18 cellular contexts compared by ENCODE assay signal in the genomic region with DNA sequence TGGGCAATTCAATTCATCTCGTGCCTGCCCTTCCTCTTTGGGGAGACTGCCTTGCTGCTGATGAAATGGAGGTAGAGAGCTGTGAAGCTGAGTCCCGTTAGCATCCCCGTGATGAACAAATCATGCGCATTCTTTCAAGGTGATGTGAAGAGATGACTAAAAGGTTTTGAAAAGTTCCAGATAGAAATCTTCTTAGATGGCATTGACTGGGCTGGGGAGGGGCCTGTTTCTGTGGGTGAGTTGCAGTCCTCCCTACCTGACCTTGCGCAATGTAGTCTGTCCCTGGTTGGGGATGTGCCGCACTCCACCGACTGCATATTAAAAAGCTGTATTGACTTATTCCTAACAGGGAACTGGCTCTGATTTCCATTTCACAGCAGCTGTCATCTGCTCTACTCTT. TPM values are rescaled to one million over a fixed set of nuclear protein-coding genes. Genes with fewer than 3 reads are reported as not detected.
DNase-seq lines count a peak whose midpoint lies in the region; ATAC-seq, FAIRE-seq and TF ChIP-seq lines count a peak whose summit lies in the region.
"Had no signal": no experiment of that assay in that cellular context is flagged by ENCODE, and none has a peak within 500 bp of the region (broad histone marks: within the 10 kb centered on the region; RNA-seq: fewer than 3 reads in every experiment).

No MANE protein-coding gene starts in this region.

- H3K79me2 ChIP-seq in H1 (ENCODE audit: control insufficient read depth in 1 of 2, insufficient read depth in 2 of 2, low read length in 2 of 2), result no peaks in the 10 kb centered on the region; a peak in 2 of 4 replicates
- H3K79me2 ChIP-seq in trophoblast cell (ENCODE audit: control insufficient read depth, insufficient read depth, low read length, poor library complexity), result no peaks in the 10 kb centered on the region

- POLR2A ChIA-PET in RWPE1 (lab: Yijun Ruan, JAX; ENCODE audit: low non-redundant PET) (no interaction called here), H1 (lab: Charles Lee; ENCODE audit: partially characterized antibody) (interaction anchor here (1.2 kb wide), 1 partner anchor 18 kb away, joined by 3 read pairs; no protein-coding TSS in a partner anchor)

- no peak for FAIRE-seq in H1 (lab: Jason Lieb, UNC)

- CTCF ChIA-PET in RWPE1 (lab: Yijun Ruan, JAX) (no interaction called here), H1 (lab: Charles Lee; ENCODE audit: partially characterized antibody) (interaction anchor here (1.0 to 2.0 kb wide), 3 partner anchors 12 to 27 kb away, joined by 3 to 6 read pairs (median 3); no protein-coding TSS in a partner anchor)

- H4K91ac ChIP-seq in H1 (replicated peaks; ENCODE audit: insufficient read length, low read length), result no peak overlapping the region
- peak overlapping the region; percentile 46 for H4K91ac ChIP-seq in trophoblast cell (ENCODE audit: low read depth, low read length)

- no peak overlapping the region for H3K4ac ChIP-seq in H1 (replicated peaks; ENCODE audit: insufficient read length, low read depth, low read length)
- no peak overlapping the region for H3K4ac ChIP-seq in trophoblast cell (ENCODE audit: low read depth, low read length)

- peak; percentile 27 for DNase-seq in HK-2 (ENCODE audit: unreplicated experiment)
- DNase-seq in RWPE1 (ENCODE audit: low spot score), result peak; percentile 7
- DNase-seq in H1 (ENCODE audit: low read depth in 1 of 2, low spot score in 2 of 2), result no peak
- peak; percentile 81 to 88 for DNase-seq in trophoblast cell
- no peak for DNase-seq in cerebellar nuclear complex (lab: John Stamatoyannopoulos, UW)
- no peak for DNase-seq in NCI-H2029 (lab: John Stamatoyannopoulos, UW)
- DNase-seq in Ammon's horn (ENCODE audit: low spot score), result no peak
- DNase-seq: CD8-positive, alpha-beta T cell; H9; MM.1S; NCI-H1105; NCI-H1930; NCI-H2171 treated with DMSO at 0.1 percent for 48 hours; NCI-H510A; RPMI8226; T-helper 1 cell had no signal

- TF ChIP-seq POLR2A in H1 (IDR thresholded peaks at IDR 0.05; ENCODE audit: control extremely low read depth in 1 of 2, low read depth in 2 of 2, low read length in 2 of 2), result no peak

- H3K4me1 ChIP-seq in H1 (replicated peaks in 1 of 4; ENCODE audit: control insufficient read depth in 3 of 4, insufficient read depth in 4 of 4, low read length in 3 of 4) (no peaks in the 10 kb centered on the region), trophoblast cell (ENCODE audit: control insufficient read depth in 1 of 2, insufficient read depth in 2 of 2, low read length in 2 of 2) (peaks cover 3 to 8% of the 10 kb centered on the region in 2 experiments)

- H3K14ac ChIP-seq in H1 (ENCODE audit: insufficient read length), result no peak overlapping the region
- H3K14ac ChIP-seq in trophoblast cell (ENCODE audit: low read length), result no peak overlapping the region

- no peak overlapping the region for H4K12ac ChIP-seq in trophoblast cell (ENCODE audit: low read depth, low read length)

- H3K56ac ChIP-seq in H1 (replicated peaks; ENCODE audit: insufficient read length, low read depth, low read length), result no peak overlapping the region

- H3K4me2 ChIP-seq in H1 (ENCODE audit: insufficient read depth in 1 of 2, low read depth in 2 of 2, low read length in 2 of 2) (no peak overlapping the region), trophoblast cell (ENCODE audit: low read length) (peak overlapping the region; percentile 40)
- H3K4me2 ChIP-seq: KMS-11 had no signal

- no peak overlapping the region for H3K23ac ChIP-seq in H1 (ENCODE audit: insufficient read length)
- H3K23ac ChIP-seq in trophoblast cell (ENCODE audit: low read length), result no peak overlapping the region

- TF ChIP-seq CTCF in RWPE1 (conservative IDR thresholded peaks at IDR 0.05; ENCODE audit: low read depth) (no peak), H1 (IDR thresholded peaks at IDR 0.05; ENCODE audit: control extremely low read depth in 1 of 3, insufficient read depth in 1 of 3, low read depth in 1 of 3, low read length in 3 of 3) (no peak)

- H3K27ac ChIP-seq in RWPE1 (no peak overlapping the region), H1 (ENCODE audit: low read depth, low read length) (no peak overlapping the region), trophoblast cell (ENCODE audit: low read depth, low read length) (peak overlapping the region; percentile 8)
- H3K27ac ChIP-seq: KMS-11 had no signal

- no peak overlapping the region for H2BK15ac ChIP-seq in H1 (ENCODE audit: low read length)

- no peak overlapping the region for H2BK20ac ChIP-seq in H1 (ENCODE audit: low read length)

- no peaks in the 10 kb centered on the region for H4K20me1 ChIP-seq in H1 (replicated peaks in 1 of 2; ENCODE audit: control insufficient read depth in 1 of 2, insufficient read depth in 2 of 2, low read length in 2 of 2)

- H4K8ac ChIP-seq in H1 (ENCODE audit: extremely low read depth, insufficient read depth, low read length) (no peak overlapping the region), trophoblast cell (ENCODE audit: low read depth, low read length) (no peak overlapping the region)

- no peak for ATAC-seq in HG02840 (IDR thresholded peaks at IDR 0.05; ENCODE audit: low FRiP score, unreplicated experiment)
- ATAC-seq: CD8-positive, alpha-beta T cell had no signal

- H2BK12ac ChIP-seq in H1 (ENCODE audit: low read depth, low read length) (no peak overlapping the region), trophoblast cell (ENCODE audit: low read length) (no peak overlapping the region)

- no peak overlapping the region for H4K5ac ChIP-seq in H1 (ENCODE audit: insufficient read length, low read depth, low read length)

- H3K79me1 ChIP-seq in H1 (ENCODE audit: low read depth, low read length) (no peaks in the 10 kb centered on the region; the same call in 1 of the 2 replicates), trophoblast cell (ENCODE audit: low read length) (no peaks in the 10 kb centered on the region)

- H3K36me3 ChIP-seq in H1 (ENCODE audit: control insufficient read depth in 2 of 4, insufficient read depth in 4 of 4, low read length in 3 of 4) (no peaks in the 10 kb centered on the region), trophoblast cell (ENCODE audit: control insufficient read depth in 1 of 2, insufficient read depth in 2 of 2, low read length in 2 of 2) (peaks cover 0 to 6% of the 10 kb centered on the region in 2 experiments)

- no peaks in the 10 kb centered on the region for H3K23me2 ChIP-seq in H1 (ENCODE audit: low read depth, low read length)

- no peak for TF ChIP-seq RAD21 in H1 (IDR thresholded peaks at IDR 0.05 in 1 of 2, conservative IDR thresholded peaks at IDR 0.05 in 1 of 2; ENCODE audit: low read depth in 2 of 2, low read length in 2 of 2)

- H3K27me3 ChIP-seq in H1 (replicated peaks in 1 of 4; ENCODE audit: control insufficient read depth in 3 of 4, extremely low read depth in 1 of 4, insufficient read depth in 3 of 4, low read length in 3 of 4) (no peaks in the 10 kb centered on the region; a peak in 1 of 7 replicates), trophoblast cell (ENCODE audit: insufficient read depth, low read length) (no peaks in the 10 kb centered on the region)

- H3K9ac ChIP-seq in H1 (replicated peaks in 1 of 4; ENCODE audit: extremely low read depth in 1 of 4, low read depth in 3 of 4, low read length in 3 of 4) (no peak overlapping the region), trophoblast cell (ENCODE audit: low read length) (no peak overlapping the region)
- H3K9ac ChIP-seq: KMS-11 had no signal

- no peaks in the 10 kb centered on the region for H3K9me3 ChIP-seq in H1 (ENCODE audit: insufficient read depth in 2 of 2, low read depth in 1 of 2, low read length in 1 of 2)
- H3K9me3 ChIP-seq in trophoblast cell (ENCODE audit: insufficient read depth, low read depth, low read length), result peaks cover 2% of the 10 kb centered on the region

- H2AK5ac ChIP-seq in H1 (ENCODE audit: low read depth, low read length), result no peak overlapping the region
- H2AK5ac ChIP-seq in trophoblast cell (ENCODE audit: low read length), result no peak overlapping the region

- H2BK120ac ChIP-seq in H1 (replicated peaks; ENCODE audit: low read depth, low read length) (no peak overlapping the region), trophoblast cell (ENCODE audit: insufficient read depth, low read length, poor library complexity) (no peak overlapping the region)

- H2BK5ac ChIP-seq in H1 (ENCODE audit: low read depth, low read length) (no peak overlapping the region), trophoblast cell (ENCODE audit: low read depth, low read length, poor library complexity) (peak overlapping the region; percentile 34)

- TF ChIP-seq EP300 in H1 (IDR thresholded peaks at IDR 0.05; ENCODE audit: borderline replicate concordance in 1 of 2, low read depth in 2 of 2, low read length in 2 of 2), result no peak

- H2AFZ ChIP-seq in H1 (ENCODE audit: low read length) (no peak overlapping the region), trophoblast cell (ENCODE audit: insufficient read depth, low read length, poor library complexity) (no peak overlapping the region)

- H3K18ac ChIP-seq in H1 (ENCODE audit: extremely low read depth, low read length) (no peak overlapping the region), trophoblast cell (ENCODE audit: low read length) (no peak overlapping the region)

- H3K4me3 ChIP-seq in H1 (ENCODE audit: extremely low read depth in 1 of 4, insufficient read depth in 2 of 4, low read depth in 3 of 4, low read length in 4 of 4) (no peak overlapping the region), trophoblast cell (ENCODE audit: low read depth, low read length) (no peak overlapping the region)

- 95% methylated on average over 7 of the region's 7 CpGs; no CpG with 5 or more reads in 1 of the 2 experiments for WGBS in H1 (ENCODE audit: extremely low coverage in 1 of 2, insufficient coverage in 1 of 2, insufficient read length in 1 of 2, insufficient replicate concordance in 2 of 2, low coverage in 1 of 2, low lambda C conversion rate in 2 of 2, missing lambda C conversion rate in 1 of 2), 2 experiments
- no CpG with 5 or more reads among the region's 7 CpGs for WGBS in trophoblast cell (ENCODE audit: extremely low coverage, insufficient coverage, insufficient read length)

TF ChIP-seq in H1, 55 proteins besides CTCF, POLR2A, EP300 and RAD21 (continues in another document):
- TF ChIP-seq CEBPB (IDR thresholded peaks at IDR 0.05; ENCODE audit: low read depth, low read length), result peak; percentile 81
- TF ChIP-seq, protein P1, sequence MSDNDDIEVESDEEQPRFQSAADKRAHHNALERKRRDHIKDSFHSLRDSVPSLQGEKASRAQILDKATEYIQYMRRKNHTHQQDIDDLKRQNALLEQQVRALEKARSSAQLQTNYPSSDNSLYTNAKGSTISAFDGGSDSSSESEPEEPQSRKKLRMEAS (IDR thresholded peaks at IDR 0.05), result no peak

RNA-seq across cellular contexts. Expression of gene ST6GALNAC3, which starts 49.6 kb away (rescaled TPM):
- total RNA-seq in H1 (2021; fragmentation: NEBNext Ultra II Directional; extraction: Animal tissue kit (Norgen Biotek cat#: 25700)), result 17.2 and 19.0 TPM in 2 replicates
- 2.6 and 4.9 TPM in 2 replicates for polyA plus RNA-seq in H1 (2011; rRNA removed)
- 3.9 TPM for polyA plus RNA-seq in H1 (2011; cell fraction: cytosol; rRNA removed)
- polyA plus RNA-seq in H1 (2011; cell fraction: nucleus; rRNA removed), result 4.0 TPM
- 9.0 to 16.9 TPM (median 11.8 TPM) in 4 replicates for polyA plus RNA-seq in H1 (2012, experiment 1 of 2)
- 0.85 TPM for polyA plus RNA-seq in H1 (2012, experiment 2 of 2)
- polyA plus RNA-seq in H1 (2013, experiment 1 of 2), result 8.6 TPM
- polyA plus RNA-seq in H1 (2013, experiment 2 of 2), result 9.7 TPM
- 28.3 and 46.9 TPM in 2 replicates for polyA minus RNA-seq in H1 (2011; rRNA and poly(A)+ RNA removed)
- 7.6 TPM for polyA minus RNA-seq in H1 (2011; cell fraction: cytosol; rRNA and poly(A)+ RNA removed)
- 52.9 TPM for polyA minus RNA-seq in H1 (2011; cell fraction: nucleus; rRNA and poly(A)+ RNA removed)
- 17.8 and 18.7 TPM in 2 replicates for polyA plus RNA-seq in trophoblast cell (2013)

Comparison
In these comparisons a context has a peak if more than half of its experiments do, and no peak if none do; other contexts are left out.
1. DNase-seq: peak in HK-2 (single experiment), RWPE1 (single experiment) and trophoblast cell (2 of 2); none in H1 (0 of 2), cerebellar nuclear complex (0 of 2), NCI-H2029 (single experiment) and Ammon's horn (single experiment).